ENCODE assay signal across 14 cellular contexts in genomic region chr11:100777118-100777517, GRCh38.
DNase-seq lines count a peak whose midpoint lies in the region; ATAC-seq and TF ChIP-seq lines count a peak whose summit lies in the region.
"Had no signal": no experiment of that assay in that cellular context is flagged by ENCODE, and none has a peak within 500 bp of the region (broad histone marks: within the 10 kb centered on the region; RNA-seq: fewer than 3 reads in every experiment).

No MANE protein-coding gene starts in this region.

- no peaks in the 10 kb centered on the region for H3K9me2 ChIP-seq in HCT116 (ENCODE audit: insufficient read depth)

- peak overlapping the region; percentile 6 to 46 for H3K4me3 ChIP-seq in HCT116 (replicated peaks in 1 of 2; ENCODE audit: low read depth in 1 of 2, low read length in 2 of 2)
- H3K4me3 ChIP-seq in suprapubic skin = no peak overlapping the region

- RAD21 ChIA-PET in HCT116 (lab: Charles Lee; ENCODE audit: low non-redundant PET in 1 of 2, low total read pairs in 2 of 2, uncharacterized antibody in 2 of 2, unreplicated experiment in 2 of 2) = no interaction called here

- H3K9ac ChIP-seq in HCT116 (ENCODE audit: low read length) = peak overlapping the region; percentile 66

- H2AFZ ChIP-seq in HCT116 (ENCODE audit: low read depth, low read length, poor library complexity, severe bottlenecking) = no peak overlapping the region

- H3K27me3 ChIP-seq in HCT116 (ENCODE audit: insufficient read depth, low read length) = no peaks in the 10 kb centered on the region
- H3K27me3 ChIP-seq in suprapubic skin = no peaks in the 10 kb centered on the region

- ATAC-seq in HCT116 (peak; percentile 85), HG03354 (IDR thresholded peaks at IDR 0.05; ENCODE audit: poor library complexity, severe bottlenecking, unreplicated experiment) (no peak)
- ATAC-seq: activated CD8-positive, alpha-beta T cell treated with anti-CD3 and anti-CD28 coated beads, Interleukin-2, amount 10 ng/mL, durations not matched to agents 7 days and 5 days; CD8-positive, alpha-beta T cell; effector memory CD8-positive, alpha-beta T cell had no signal

- H3K36me3 ChIP-seq in HCT116 (ENCODE audit: control insufficient read depth in 1 of 2, insufficient read depth in 2 of 2, low read length in 2 of 2) = no peaks in the 10 kb centered on the region
- H3K36me3 ChIP-seq in suprapubic skin = no peaks in the 10 kb centered on the region

- H3K27ac ChIP-seq in HCT116 (ENCODE audit: low read depth, low read length) (peak overlapping the region; percentile 88), RWPE1 (no peak overlapping the region), suprapubic skin (peak overlapping the region; percentile 61)

- no peak for TF ChIP-seq EP300 in suprapubic skin (IDR thresholded peaks at IDR 0.05)

- peak; percentile 25; the same call in 1 of the 2 replicates for TF ChIP-seq RAD21 in HCT116 (IDR thresholded peaks at IDR 0.05; ENCODE audit: low read depth)

- intact Hi-C loops in HCT116 (cut with micrococcal nuclease) = loop anchor here (1.0 kb wide), 1 partner anchor 27 kb away; no protein-coding TSS in a partner anchor

- H3K9me3 ChIP-seq in HCT116 (ENCODE audit: control insufficient read depth in 1 of 2, insufficient read depth in 1 of 2, low read depth in 1 of 2, low read length in 2 of 2) = no peaks in the 10 kb centered on the region
- H3K9me3 ChIP-seq in suprapubic skin = no peaks in the 10 kb centered on the region

- WGBS in suprapubic skin = 69% methylated on average over 1 of the region's 1 CpG

- peaks cover 3% of the 10 kb centered on the region; the same call in 1 of the 2 replicates for H3K79me2 ChIP-seq in HCT116 (ENCODE audit: insufficient read depth, low read length)

- CTCF ChIA-PET in HCT116 (lab: Charles Lee) (no interaction called here), RWPE1 (lab: Yijun Ruan, JAX) (interaction anchor here (0.6 kb wide), 1 partner anchor 450 kb away, joined by 6 read pairs; no protein-coding TSS in a partner anchor)

- peaks cover 42 to 59% of the 10 kb centered on the region in 2 experiments for H3K4me1 ChIP-seq in HCT116 (ENCODE audit: control insufficient read depth in 1 of 2, insufficient read depth in 2 of 2, low read length in 2 of 2)
- peaks cover 21% of the 10 kb centered on the region for H3K4me1 ChIP-seq in suprapubic skin

- TF ChIP-seq POLR2A in HCT116 (IDR thresholded peaks at IDR 0.05; ENCODE audit: borderline replicate concordance, extremely low read depth, insufficient read depth, insufficient read length) (no peak), suprapubic skin (IDR thresholded peaks at IDR 0.05) (no peak)

- DNase-seq in HCT116 (ENCODE audit: low read depth, low spot score) = peak; percentile 93
- DNase-seq in RWPE1 (ENCODE audit: low spot score) = peak; percentile 52
- peak; percentile 56 for DNase-seq in kidney glomerular epithelial cell (lab: John Stamatoyannopoulos, UW)
- no peak for DNase-seq in suprapubic skin (ENCODE audit: low spot score in 2 of 2)
- DNase-seq in activated CD4-positive, alpha-beta T cell treated with anti-CD3 and anti-CD28 coated beads, Interleukin-2, amount 50 U/mL, for 1 hour = no peak
- DNase-seq in foreskin melanocyte = no peak
- DNase-seq in T-helper 9 cell = no peak
- DNase-seq: activated CD8-positive, alpha-beta T cell treated with anti-CD3 and anti-CD28 coated beads, Interleukin-2, amount 10 ng/mL, durations not matched to agents 7 days and 5 days; activated effector memory CD4-positive, alpha-beta T cell treated with anti-CD3 and anti-CD28 coated beads, Interleukin-2, amount 50 U/mL, for 16 hours; CD8-positive, alpha-beta T cell; effector memory CD8-positive, alpha-beta T cell; NCI-H1105 treated with DMSO at 0.1 percent for 48 hours; NCI-H510A treated with DMSO at 0.1 percent for 48 hours had no signal

- no TSS peak for BruUV-seq in HCT116 (replicated peaks; lab: Mats Ljungman, UMichigan)

- H3K4me2 ChIP-seq in HCT116 (ENCODE audit: low read length) = peak overlapping the region; percentile 72

- POLR2A ChIA-PET in HCT116 (lab: Charles Lee) = interaction anchor here (1.5 kb wide), 1 partner anchor 23 kb away, joined by 3 read pairs; no protein-coding TSS in a partner anchor
- POLR2A ChIA-PET in RWPE1 (lab: Yijun Ruan, JAX; ENCODE audit: low non-redundant PET) = interaction anchor here (0.6 kb wide), 2 partner anchors 9 to 36 kb away, joined by 5 to 6 read pairs; no protein-coding TSS in a partner anchor

- H4K20me1 ChIP-seq in HCT116 (ENCODE audit: insufficient read depth) = no peaks in the 10 kb centered on the region

- TF ChIP-seq CTCF in HCT116 (IDR thresholded peaks at IDR 0.05 in 2 of 3, conservative IDR thresholded peaks at IDR 0.05 in 1 of 3; ENCODE audit: borderline replicate concordance in 1 of 3, insufficient read depth in 1 of 3, low read depth in 2 of 3, low read length in 2 of 3) (no peak), RWPE1 (conservative IDR thresholded peaks at IDR 0.05; ENCODE audit: low read depth) (no peak), suprapubic skin (IDR thresholded peaks at IDR 0.05) (no peak)

TF ChIP-seq in HCT116, 20 proteins besides CTCF, POLR2A, EP300 and RAD21 (continues in another document):
- no peak for TF ChIP-seq ELF1 (IDR thresholded peaks at IDR 0.05; ENCODE audit: borderline replicate concordance, low read depth)
- peak; percentile 87 for TF ChIP-seq SP1 (IDR thresholded peaks at IDR 0.05; ENCODE audit: low read depth)
- peak; percentile 63; the same call in 1 of the 2 replicates for TF ChIP-seq SIN3A (IDR thresholded peaks at IDR 0.05; ENCODE audit: low read depth)
- no peak for TF ChIP-seq YY1 (IDR thresholded peaks at IDR 0.05; ENCODE audit: extremely low read depth, insufficient replicate concordance, low read depth, low read length)
- TF ChIP-seq CEBPB (IDR thresholded peaks at IDR 0.05; ENCODE audit: low read depth) = peak; percentile 63
- no peak for TF ChIP-seq EZH2phosphoT487 (IDR thresholded peaks at IDR 0.05; ENCODE audit: borderline replicate concordance)
- TF ChIP-seq TCF7L2 (IDR thresholded peaks at IDR 0.05; ENCODE audit: borderline replicate concordance, extremely low read depth, insufficient read depth, insufficient read length) = no peak
- no peak for TF ChIP-seq REST (IDR thresholded peaks at IDR 0.05; ENCODE audit: low read depth)
- TF ChIP-seq ATF3 (IDR thresholded peaks at IDR 0.05) = 0 out of 2 replicates have a peak, but pooled peaks have one; percentile 12
- peak; percentile 88 for TF ChIP-seq JUND (IDR thresholded peaks at IDR 0.05)
- peak; percentile 66 for TF ChIP-seq CBX3 (IDR thresholded peaks at IDR 0.05; ENCODE audit: low read depth)
- peak; percentile 43 for TF ChIP-seq ZBTB33 (IDR thresholded peaks at IDR 0.05; ENCODE audit: extremely low read depth, insufficient replicate concordance, low read length)
- TF ChIP-seq ZNF274 (IDR thresholded peaks at IDR 0.05; ENCODE audit: low read depth, low read length) = no peak
- peak; percentile 65 for TF ChIP-seq SRF (IDR thresholded peaks at IDR 0.05; ENCODE audit: low read depth)
- TF ChIP-seq MAX (IDR thresholded peaks at IDR 0.05) = no peak
- TF ChIP-seq EGR1 (IDR thresholded peaks at IDR 0.05; ENCODE audit: low read depth) = peak; percentile 37; the same call in 1 of the 2 replicates
- TF ChIP-seq FOSL1 (IDR thresholded peaks at IDR 0.05; ENCODE audit: low read depth) = peak; percentile 87

Comparison
In these comparisons a context has a peak if more than half of its experiments do, and no peak if none do; other contexts are left out.
1. DNase-seq: peak in HCT116 (single experiment), RWPE1 (single experiment) and kidney glomerular epithelial cell (single experiment); none in suprapubic skin (0 of 2), activated CD4-positive, alpha-beta T cell treated with anti-CD3 and anti-CD28 coated beads, Interleukin-2, amount 50 U/mL, for 1 hour (single experiment), foreskin melanocyte (single experiment) and T-helper 9 cell (single experiment).